ENCODE assay signal across 23 cellular contexts in genomic region chr1:43622901-43623780, GRCh38. TPM values are rescaled to one million over a fixed set of nuclear protein-coding genes. Genes with fewer than 3 reads are reported as not detected.
A peak's percentile ranks its signal among the peaks of the same experiment; 100 is the strongest.
DNase-seq lines count a peak whose midpoint lies in the region; ATAC-seq, FAIRE-seq and TF ChIP-seq lines count a peak whose summit lies in the region.
"Had no signal": no experiment of that assay in that cellular context is flagged by ENCODE, and none has a peak within 500 bp of the region (broad histone marks: within the 10 kb centered on the region; RNA-seq: fewer than 3 reads in every experiment).

No MANE protein-coding gene starts in this region.

- no peak overlapping the region for H2BK5ac ChIP-seq in mesendoderm (ENCODE audit: low read length)

- no peak overlapping the region for H3K56ac ChIP-seq in mesendoderm (ENCODE audit: low read length)

- intact Hi-C loops in HepG2 (cut with micrococcal nuclease; ENCODE audit: unreplicated experiment) (no loop called here), right lobe of liver (cut with DNase I) (no loop called here), mammary epithelial cell (cut with micrococcal nuclease) (no loop called here), mucosa of descending colon (cut with DNase I, micrococcal nuclease) (no loop called here)

- H4K20me1 ChIP-seq in HepG2 (ENCODE audit: insufficient read depth, low read length) (no peaks in the 10 kb centered on the region), mammary epithelial cell (ENCODE audit: insufficient read depth, low read length) (no peaks in the 10 kb centered on the region)

- DNase-seq in HepG2 (ENCODE audit: low spot score), result no peak
- no peak for DNase-seq in right lobe of liver
- no peak for DNase-seq in mammary epithelial cell
- DNase-seq in mucosa of descending colon, result peak in 2 of 3 donors; percentile 3 to 24
- no peak for DNase-seq in mesendoderm
- DNase-seq in WERI-Rb-1, result no peak
- DNase-seq: activated effector memory CD4-positive, alpha-beta T cell treated with anti-CD3 and anti-CD28 coated beads, Interleukin-2, amount 50 U/mL, for 16 hours; activated T-cell treated with anti-CD3 and anti-CD28 coated beads for 4 hours; adrenal gland; DMS53; NCI-H1694; SK-N-SH; stimulated activated naive CD8-positive, alpha-beta T cell treated with anti-CD3 and anti-CD28 coated beads, Interleukin-15, Interleukin-2, amounts not matched to agents 100 U/mL and 50 U/mL, for 24 hours; T-helper 17 cell had no signal

- no peak for ATAC-seq in HepG2
- no peak for ATAC-seq in right lobe of liver
- no peak for ATAC-seq in mucosa of descending colon
- ATAC-seq in GM21367 (IDR thresholded peaks at IDR 0.05; ENCODE audit: unreplicated experiment), result no peak
- no peak for ATAC-seq in GM21825 (IDR thresholded peaks at IDR 0.05; ENCODE audit: unreplicated experiment)
- ATAC-seq: stimulated activated naive CD8-positive, alpha-beta T cell treated with anti-CD3 and anti-CD28 coated beads, Interleukin-15, Interleukin-2, amounts not matched to agents 100 U/mL and 50 U/mL, for 24 hours; T-helper 17 cell had no signal

- H3K4me2 ChIP-seq in HepG2 (ENCODE audit: low read depth, low read length) (no peak overlapping the region), mammary epithelial cell (ENCODE audit: insufficient read depth, low read depth, low read length) (no peak overlapping the region), mesendoderm (ENCODE audit: low read length) (no peak overlapping the region)
- H3K4me2 ChIP-seq: SK-N-SH had no signal

- BruUV-seq in HepG2 (replicated peaks; lab: Mats Ljungman, UMichigan), result TSS peak; percentile 80
- BruUV-seq in mammary epithelial cell (replicated peaks; lab: Mats Ljungman, UMichigan), result TSS peak; percentile 76

- TF ChIP-seq POLR2A in HepG2 (IDR thresholded peaks at IDR 0.05; ENCODE audit: insufficient read depth in 1 of 2, low read depth in 2 of 2, low read length in 2 of 2) (no peak), right lobe of liver (IDR thresholded peaks at IDR 0.05) (no peak)

- no peak overlapping the region for H2BK120ac ChIP-seq in mesendoderm (ENCODE audit: low read depth, low read length)

- no peak for TF ChIP-seq CTCF in HepG2 (CRISPR knock-in tag; IDR thresholded peaks at IDR 0.05)
- no peak for TF ChIP-seq CTCF in right lobe of liver (IDR thresholded peaks at IDR 0.05)
- no peak for TF ChIP-seq CTCF in mammary epithelial cell (conservative IDR thresholded peaks at IDR 0.05 in 1 of 2, IDR thresholded peaks at IDR 0.05 in 1 of 2; ENCODE audit: extremely low read depth in 1 of 2, insufficient read depth in 1 of 2, low read depth in 1 of 2, low read length in 2 of 2)
- TF ChIP-seq CTCF in mucosa of descending colon (IDR thresholded peaks at IDR 0.05), result no peak
- TF ChIP-seq CTCF in WERI-Rb-1 (IDR thresholded peaks at IDR 0.05; ENCODE audit: low read depth, low read length), result no peak

- CTCF ChIA-PET in HepG2 (lab: Yijun Ruan, JAX; ENCODE audit: low intra/inter-chr PET ratio, low total read pairs) (no interaction called here), mammary epithelial cell (lab: Charles Lee; ENCODE audit: low non-redundant PET) (no interaction called here)

- H3K4me3 ChIP-seq in HepG2 (replicated peaks in 1 of 3; ENCODE audit: insufficient read depth in 1 of 3, low read depth in 2 of 3, low read length in 3 of 3) (no peak overlapping the region), right lobe of liver (no peak overlapping the region), mammary epithelial cell (replicated peaks in 1 of 3; ENCODE audit: insufficient read depth in 1 of 3, low read depth in 2 of 3, low read length in 3 of 3) (no peak overlapping the region), mucosa of descending colon (no peak overlapping the region), mesendoderm (ENCODE audit: low read length) (no peak overlapping the region), WERI-Rb-1 (ENCODE audit: low read depth, low read length) (no peak overlapping the region)
- H3K4me3 ChIP-seq: adrenal gland, prostate gland, thoracic aorta, vagina had no signal

- TF ChIP-seq EP300 in HepG2 (IDR thresholded peaks at IDR 0.05; ENCODE audit: low read depth in 2 of 2, low read length in 2 of 2) (no peak), HepG2 (CRISPR knock-in tag; IDR thresholded peaks at IDR 0.05; ENCODE audit: borderline replicate concordance) (no peak)

- dilution Hi-C loops in mammary epithelial cell (cut with HindIII; ENCODE audit: low sequenced_read_pairs), result loop anchor here (5.0 kb wide), 3 partner anchors 36 to 404 kb away; partner anchors contain the start of gene ST3GAL3

- H2AFZ ChIP-seq in HepG2 (ENCODE audit: low read length), result no peak overlapping the region
- no peak overlapping the region for H2AFZ ChIP-seq in mammary epithelial cell (ENCODE audit: low read depth, low read length)

- FAIRE-seq in HepG2 (lab: Jason Lieb, UNC), result no peak
- FAIRE-seq: G401.6, H54, keratinocyte had no signal

- H2AK5ac ChIP-seq in mesendoderm (ENCODE audit: low read length), result no peak overlapping the region

- H3K9me3 ChIP-seq in HepG2 (ENCODE audit: low read length) (no peaks in the 10 kb centered on the region), right lobe of liver (no peaks in the 10 kb centered on the region), mammary epithelial cell (replicated peaks; ENCODE audit: insufficient read depth, low read length) (no peaks in the 10 kb centered on the region), mucosa of descending colon (no peaks in the 10 kb centered on the region), WERI-Rb-1 (ENCODE audit: severe bottlenecking) (no peaks in the 10 kb centered on the region)
- H3K9me3 ChIP-seq: adrenal gland, prostate gland, SK-N-SH, thoracic aorta, vagina had no signal

- no peak overlapping the region for H2BK15ac ChIP-seq in mesendoderm (replicated peaks; ENCODE audit: low read depth)

- in situ Hi-C loops in HepG2 (cut with HindIII; ENCODE audit: extremely low pct_ligation_motif_present, low pct_unique_long_range_greater_than_20kb) (no loop called here), mammary epithelial cell (cut with MboI; ENCODE audit: low sequenced_read_pairs in 2 of 2) (no loop called here)

- POLR2A ChIA-PET in HepG2 (lab: Yijun Ruan, JAX), result interaction anchor here (0.6 to 1.3 kb wide), 2 partner anchors 27 to 531 kb away, joined by 4 read pairs; partner anchors contain the start of gene KDM4A

- no peaks in the 10 kb centered on the region for H3K79me1 ChIP-seq in mesendoderm (ENCODE audit: low read length)

- H3K27me3 ChIP-seq in HepG2 (ENCODE audit: control insufficient read depth in 1 of 2, insufficient read depth in 2 of 2, low read length in 2 of 2) (no peaks in the 10 kb centered on the region), right lobe of liver (no peaks in the 10 kb centered on the region), mammary epithelial cell (ENCODE audit: insufficient read depth, low read length) (no peaks in the 10 kb centered on the region), mesendoderm (ENCODE audit: insufficient read depth, low read length, poor library complexity) (no peaks in the 10 kb centered on the region), WERI-Rb-1 (ENCODE audit: insufficient read depth, low read depth, severe bottlenecking) (no peaks in the 10 kb centered on the region)
- H3K27me3 ChIP-seq: adrenal gland, brain microvascular endothelial cell, vagina had no signal

- H3K4ac ChIP-seq in mesendoderm (ENCODE audit: low read depth, low read length), result no peak overlapping the region

- no peak for TF ChIP-seq RAD21 in HepG2 (CRISPR knock-in tag; IDR thresholded peaks at IDR 0.05)

- H3K36me3 ChIP-seq in HepG2 (replicated peaks in 1 of 2; ENCODE audit: control insufficient read depth in 1 of 2, insufficient read depth in 2 of 2, low read length in 2 of 2), result peaks cover 28 to 49% of the 10 kb centered on the region in 2 experiments
- peaks cover 0 to 57% (median 24%) of the 10 kb centered on the region in 4 donors for H3K36me3 ChIP-seq in right lobe of liver
- peaks cover 36% of the 10 kb centered on the region for H3K36me3 ChIP-seq in mammary epithelial cell (ENCODE audit: insufficient read depth, low read length)
- H3K36me3 ChIP-seq in mucosa of descending colon (ENCODE audit: low read depth), result peaks cover 14% of the 10 kb centered on the region
- peaks cover 7% of the 10 kb centered on the region for H3K36me3 ChIP-seq in mesendoderm (ENCODE audit: control insufficient read depth, insufficient read depth, low read length)
- peaks cover 38% of the 10 kb centered on the region for H3K36me3 ChIP-seq in WERI-Rb-1

- H3K18ac ChIP-seq in mesendoderm (ENCODE audit: low read length), result no peak overlapping the region

- H3K79me2 ChIP-seq in HepG2 (ENCODE audit: insufficient read depth, low read length) (no peaks in the 10 kb centered on the region), mammary epithelial cell (ENCODE audit: insufficient read depth, low read length) (no peaks in the 10 kb centered on the region), mesendoderm (ENCODE audit: control insufficient read depth, insufficient read depth, low read length) (no peaks in the 10 kb centered on the region)

- no peak overlapping the region for H3K23ac ChIP-seq in mesendoderm (ENCODE audit: low read length)

- 96% methylated on average over 11 of the region's 13 CpGs for WGBS in HepG2 (ENCODE audit: low lambda C conversion rate)
- WGBS in right lobe of liver (ENCODE audit: insufficient coverage, low coverage, low lambda C conversion rate, missing lambda C conversion rate), result 87% methylated on average over 9 of the region's 13 CpGs
- WGBS in mammary epithelial cell (ENCODE audit: low coverage, missing lambda C conversion rate), result 91% methylated on average over 13 of the region's 13 CpGs
- WGBS in mesendoderm (ENCODE audit: extremely low coverage, insufficient coverage, low lambda C conversion rate), result no CpG with 5 or more reads among the region's 13 CpGs

- H4K8ac ChIP-seq in mesendoderm (ENCODE audit: low read depth, low read length), result no peak overlapping the region

- H3K27ac ChIP-seq in HepG2 (ENCODE audit: extremely low read length, insufficient read depth, low read length) (no peak overlapping the region), right lobe of liver (no peak overlapping the region), mammary epithelial cell (ENCODE audit: insufficient read depth, low read depth, low read length) (no peak overlapping the region), mesendoderm (ENCODE audit: low read depth, low read length) (no peak overlapping the region), WERI-Rb-1 (no peak overlapping the region)
- H3K27ac ChIP-seq: adrenal gland, brain microvascular endothelial cell, prostate gland, thoracic aorta had no signal

- H3K4me1 ChIP-seq in HepG2 (ENCODE audit: insufficient read depth, low read length) (no peaks in the 10 kb centered on the region), right lobe of liver (no peaks in the 10 kb centered on the region), mammary epithelial cell (ENCODE audit: insufficient read depth, low read length) (no peaks in the 10 kb centered on the region), mucosa of descending colon (ENCODE audit: low read depth) (no peaks in the 10 kb centered on the region), mesendoderm (ENCODE audit: control insufficient read depth, low read depth, low read length) (no peaks in the 10 kb centered on the region)
- H3K4me1 ChIP-seq: adrenal gland, prostate gland had no signal

- H4K5ac ChIP-seq in mesendoderm (ENCODE audit: low read length), result no peak overlapping the region

- no peak overlapping the region for H3K9ac ChIP-seq in HepG2 (ENCODE audit: insufficient read depth, low read depth, low read length)
- H3K9ac ChIP-seq in mammary epithelial cell (ENCODE audit: insufficient read depth, low read length), result no peak overlapping the region
- no peak overlapping the region for H3K9ac ChIP-seq in mesendoderm (ENCODE audit: low read length)
- H3K9ac ChIP-seq: SK-N-SH had no signal

RNA-seq across cellular contexts. Expression of gene KDM4A, which starts 26.8 kb away (rescaled TPM):
- total RNA-seq in HepG2 (2016; rRNA removed; fragmentation: Illumina TruSeq; extraction: Trizol), result 20.9 and 27.4 TPM in 2 replicates
- 2.7 and 3.3 TPM in 2 replicates for total RNA-seq in HepG2 (2016; cell fraction: cytosol; rRNA removed; fragmentation: Illumina TruSeq; extraction: Trizol; ENCODE audit: low read depth)
- 21.8 and 25.6 TPM in 2 replicates for total RNA-seq in HepG2 (2016; cell fraction: insoluble cytoplasmic fraction; rRNA removed; fragmentation: Illumina TruSeq; extraction: Trizol)
- 7.4 and 7.7 TPM in 2 replicates for total RNA-seq in HepG2 (2016; cell fraction: membrane; rRNA removed; fragmentation: Illumina TruSeq; extraction: Trizol)
- 17.4 and 18.8 TPM in 2 replicates for total RNA-seq in HepG2 (2016; cell fraction: nucleus; rRNA removed; fragmentation: Illumina TruSeq; extraction: Trizol)
- 8.7 and 9.7 TPM in 2 replicates for polyA plus RNA-seq in HepG2 (2011; rRNA removed)
- 5.2 and 7.2 TPM in 2 replicates for polyA plus RNA-seq in HepG2 (2011; cell fraction: cytosol; rRNA removed)
- 7.6 and 9.7 TPM in 2 replicates for polyA plus RNA-seq in HepG2 (2011; cell fraction: nucleus; rRNA removed)
- 8.7 and 12.1 TPM in 2 replicates for polyA plus RNA-seq in HepG2 (2012)
- polyA plus RNA-seq in HepG2 (2016; cell fraction: cytosol; fragmentation: Illumina TruSeq; extraction: Trizol; ENCODE audit: low read depth), result 0.76 and 0.90 TPM in 2 replicates
- polyA plus RNA-seq in HepG2 (2016; cell fraction: insoluble cytoplasmic fraction; fragmentation: Illumina TruSeq; extraction: Trizol; ENCODE audit: low read depth), result 15.7 and 20.7 TPM in 2 replicates
- 2.3 and 2.4 TPM in 2 replicates for polyA plus RNA-seq in HepG2 (2016; cell fraction: membrane; fragmentation: Illumina TruSeq; extraction: Trizol; ENCODE audit: low read depth)
- 15.9 and 19.8 TPM in 2 replicates for polyA plus RNA-seq in HepG2 (2016; cell fraction: nucleus; fragmentation: Illumina TruSeq; extraction: Trizol; ENCODE audit: insufficient read depth, low read depth)
- polyA minus RNA-seq in HepG2 (2011; rRNA and poly(A)+ RNA removed; ENCODE audit: low replicate concordance), result 12.2 and 36.0 TPM in 2 replicates
- polyA minus RNA-seq in HepG2 (2011; cell fraction: cytosol; rRNA and poly(A)+ RNA removed), result 5.9 and 8.2 TPM in 2 replicates
- polyA minus RNA-seq in HepG2 (2011; cell fraction: nucleus; rRNA and poly(A)+ RNA removed), result 22.1 and 29.7 TPM in 2 replicates
- total RNA-seq in right lobe of liver, result 10 to 100 TPM; 12.7 to 22.5 (median 17.6) TPM
- 10 to 100 TPM; 52.5 to 59.7 TPM for total RNA-seq in mammary epithelial cell
- polyA plus RNA-seq in mammary epithelial cell, result 18.3 TPM
- 85.9 TPM for polyA minus RNA-seq in mammary epithelial cell
- total RNA-seq in mucosa of descending colon, result 10 to 100 TPM; 48.0 to 70.8 (median 54.9) TPM
- polyA plus RNA-seq in mesendoderm (2013, experiment 1 of 2), result 26.4 TPM
- 27.4 TPM for polyA plus RNA-seq in mesendoderm (2013, experiment 2 of 2)

Comparison
In these comparisons a context has a peak if more than half of its experiments do, and no peak if none do; other contexts are left out.
1. DNase-seq: peak in mucosa of descending colon (2 of 3); none in HepG2 (single experiment), right lobe of liver (0 of 3), mammary epithelial cell (single experiment), mesendoderm (single experiment) and WERI-Rb-1 (single experiment).